In genomic region chr1:31580891-31581603, GRCh38 we compare ENCODE assay signal across 17 cellular contexts. TPM values are rescaled to one million over a fixed set of nuclear protein-coding genes. Genes with fewer than 3 reads are reported as not detected.
DNase-seq lines count a peak whose midpoint lies in the region; ATAC-seq, FAIRE-seq and TF ChIP-seq lines count a peak whose summit lies in the region.
"Had no signal": no experiment of that assay in that cellular context is flagged by ENCODE, and none has a peak within 500 bp of the region (broad histone marks: within the 10 kb centered on the region; RNA-seq: fewer than 3 reads in every experiment).

No MANE protein-coding gene starts in this region.

- ATAC-seq in upper lobe of left lung (ENCODE audit: low FRiP score in 2 of 2): no peak

- H3K9me3 ChIP-seq in right atrium auricular region (no peaks in the 10 kb centered on the region), parathyroid adenoma (ENCODE audit: control insufficient read depth, low read length) (no peaks in the 10 kb centered on the region), upper lobe of left lung (no peaks in the 10 kb centered on the region), SJCRH30 (replicated peaks) (no peaks in the 10 kb centered on the region)

- 88 to 93% methylated on average over 15 of the region's 15 CpGs for WGBS in upper lobe of left lung, 2 donors

- peaks cover 0 to 74% of the 10 kb centered on the region in 2 donors for H3K4me1 ChIP-seq in right atrium auricular region
- no peaks in the 10 kb centered on the region for H3K4me1 ChIP-seq in parathyroid adenoma
- peaks cover 45 to 50% (median 46%) of the 10 kb centered on the region in 4 donors for H3K4me1 ChIP-seq in upper lobe of left lung
- peaks cover 32% of the 10 kb centered on the region for H3K4me1 ChIP-seq in SJCRH30

- no peak overlapping the region for H3K4me2 ChIP-seq in parathyroid adenoma (ENCODE audit: low read length)

- H3K4me3 ChIP-seq in right atrium auricular region (peak overlapping the region in 1 of 2 donors; percentile 47), parathyroid adenoma (ENCODE audit: low read depth, low read length) (no peak overlapping the region), upper lobe of left lung (peak overlapping the region in 2 of 4 donors; percentile 1 to 40), SJCRH30 (no peak overlapping the region)

- H3K79me2 ChIP-seq in parathyroid adenoma: no peaks in the 10 kb centered on the region

- H3K27me3 ChIP-seq in right atrium auricular region (no peaks in the 10 kb centered on the region), parathyroid adenoma (ENCODE audit: control insufficient read depth, insufficient read depth, low read length) (no peaks in the 10 kb centered on the region), upper lobe of left lung (no peaks in the 10 kb centered on the region), SJCRH30 (peaks cover 21% of the 10 kb centered on the region; the same call in 1 of the 2 replicates)

- no peak for TF ChIP-seq POLR2A in upper lobe of left lung (IDR thresholded peaks at IDR 0.05)

- DNase-seq in activated CD8-positive, alpha-beta memory T cell treated with anti-CD3 and anti-CD28 coated beads for 24 hours: peak; percentile 13
- DNase-seq in activated CD8-positive, alpha-beta memory T cell treated with anti-CD3 and anti-CD28 coated beads, Interleukin-2, amount 50 U/mL, for 48 hours: no peak
- DNase-seq in right atrium auricular region (ENCODE audit: low spot score) (peak; percentile 51), upper lobe of left lung (no peak), NCI-H748 (lab: John Stamatoyannopoulos, UW; ENCODE audit: unreplicated experiment) (no peak), SJCRH30 (no peak), frontal cortex (ENCODE audit: low spot score in 2 of 2) (no peak)
- DNase-seq: 8988T; central memory CD4-positive, alpha-beta T cell; NCI-H1092 treated with DMSO at 0.1 percent for 48 hours; NCI-H446; stimulated activated CD4-positive, alpha-beta T cell treated with anti-CD3 and anti-CD28 coated beads, Interleukin-1b, Interleukin-23, amount 100 ng/mL, for 48 hours; stimulated activated CD8-positive, alpha-beta memory T cell treated with anti-CD3 and anti-CD28 coated beads, Interleukin-4, amount 100 ng/mL, for 48 hours had no signal

- H2AFZ ChIP-seq in parathyroid adenoma: no peak overlapping the region

- H3K36me3 ChIP-seq in right atrium auricular region (peaks cover 45% of the 10 kb centered on the region), parathyroid adenoma (ENCODE audit: control insufficient read depth, insufficient read depth, low read length) (no peaks in the 10 kb centered on the region), upper lobe of left lung (peaks cover 0 to 37% (median 13%) of the 10 kb centered on the region in 4 donors), SJCRH30 (no peaks in the 10 kb centered on the region)

- no peak for TF ChIP-seq EP300 in upper lobe of left lung (IDR thresholded peaks at IDR 0.05)

- H3K9ac ChIP-seq in parathyroid adenoma: no peak overlapping the region

- TF ChIP-seq CTCF in right atrium auricular region (IDR thresholded peaks at IDR 0.05): no peak
- no peak for TF ChIP-seq CTCF in parathyroid adenoma (IDR thresholded peaks at IDR 0.05)
- no peak for TF ChIP-seq CTCF in upper lobe of left lung (IDR thresholded peaks at IDR 0.05)

- H3K27ac ChIP-seq in right atrium auricular region: peak overlapping the region; percentile 83 to 92
- H3K27ac ChIP-seq in parathyroid adenoma: peak overlapping the region; percentile 24
- peak overlapping the region; percentile 73 to 85 (median 79) for H3K27ac ChIP-seq in upper lobe of left lung
- no peak overlapping the region for H3K27ac ChIP-seq in SJCRH30

- FAIRE-seq in frontal cortex (lab: Jason Lieb, UNC): no peak

RNA-seq across cellular contexts. Expression of gene TINAGL1, which starts 4.7 kb away (rescaled TPM):
- total RNA-seq in right atrium auricular region (100 to 1,000 TPM; 211 to 264 TPM), upper lobe of left lung (100 to 1,000 TPM in 3 of 6 donors, 10 to 100 TPM in 3; 71.3 to 191 (median 120) TPM), frontal cortex (1.2 TPM)
- total RNA-seq in SJCRH30 (2014; rRNA removed; shearing (Covaris generic)): 0.56 and 1.2 TPM in 2 replicates

RNA-seq across cellular contexts. Expression of gene HCRTR1, which starts 36.4 kb away (rescaled TPM):
- total RNA-seq in right atrium auricular region: under 1 TPM in 1 of 2 donors, not detected in 1; 0.43 TPM
- total RNA-seq in upper lobe of left lung: 1 to 10 TPM in 1 of 6 donors, not detected in 5; 2.1 TPM
- total RNA-seq in SJCRH30 (2014; rRNA removed; shearing (Covaris generic)): not detected in 2 replicates
- 1.6 TPM for total RNA-seq in frontal cortex
- total RNA-seq: Daoy, OCI-LY7, progenitor cell of endocrine pancreas had no signal

Comparison
In these comparisons a context has a peak if more than half of its experiments do, and no peak if none do; other contexts are left out.
1. DNase-seq: peak in activated CD8-positive, alpha-beta memory T cell treated with anti-CD3 and anti-CD28 coated beads for 24 hours (single experiment) and right atrium auricular region (single experiment); none in activated CD8-positive, alpha-beta memory T cell treated with anti-CD3 and anti-CD28 coated beads, Interleukin-2, amount 50 U/mL, for 48 hours (single experiment), upper lobe of left lung (0 of 2), NCI-H748 (single experiment), SJCRH30 (0 of 2) and frontal cortex (0 of 2).
2. RNA of gene TINAGL1, which starts 4.7 kb away (total RNA-seq): 211 to 264 TPM in right atrium auricular region and 71.3 to 191 TPM in upper lobe of left lung; 1.2 TPM in frontal cortex (single experiment) and 0.56 to 1.2 TPM in SJCRH30; every median in the first group is over 10 times any median in the second.